Comparison of ENCODE assay signal across 40 cellular contexts in the genomic region with DNA sequence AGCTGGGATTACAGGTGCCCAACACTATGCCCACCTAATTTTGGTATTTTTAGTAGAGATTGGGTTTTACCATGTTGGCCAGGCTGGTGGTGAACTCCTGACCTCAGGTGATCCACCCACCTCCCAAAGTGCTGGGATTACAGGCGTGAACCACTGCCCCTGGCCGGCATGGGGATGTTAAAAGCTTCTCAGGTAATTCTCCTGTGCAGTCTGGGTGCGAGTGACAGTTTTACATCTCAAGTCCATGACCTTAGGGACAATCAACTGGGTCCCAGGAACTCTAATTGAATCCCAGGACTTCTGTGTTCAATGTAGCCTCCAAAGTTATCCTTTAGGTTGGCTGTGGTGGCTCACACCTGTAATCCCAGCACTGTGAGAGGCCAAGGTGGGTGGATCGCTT.
"Had no signal": no experiment of that assay in that cellular context is flagged by ENCODE, and none has a peak within 500 bp of the region (broad histone marks: within the 10 kb centered on the region; RNA-seq: fewer than 3 reads in every experiment).

No MANE protein-coding gene starts in this region.

- H3K9me3 Mint-ChIP-seq: activated naive CD8-positive, alpha-beta T cell treated with anti-CD3 and anti-CD28 coated beads, Interleukin-2, amount 10 ng/mL, durations not matched to agents 7 days and 5 days; activated T-cell treated with anti-CD3 and anti-CD28 coated beads, Interleukin-2, amount 50 U/mL, for 4 hours; activated T-cell treated with anti-CD3 and anti-CD28 coated beads, Interleukin-2, amount 50 U/mL, for 72 hours; activated T-helper 1 cell treated with anti-CD3 and anti-CD28 coated beads, Interleukin-12 subunit alpha, Interleukin-12 subunit beta, Interleukin-2, Interleukin-4 antibody, amounts not matched to agents 30 ng/mL and 10 ng/mL and 1 ng/mL, durations not matched to agents 14 hours and 24 hours and 36 hours had no signal

- H3K4me3 Mint-ChIP-seq: activated naive CD4-positive, alpha-beta T cell treated with anti-CD3 and anti-CD28 coated beads for 36 hours; activated naive CD4-positive, alpha-beta T cell treated with anti-CD3 and anti-CD28 coated beads, Interleukin-2, amount 10 ng/mL, durations not matched to agents 7 days and 5 days; activated naive CD4-positive, alpha-beta T cell treated with anti-CD3 and anti-CD28 coated beads, Interleukin-2, amount 50 U/mL, for 24 hours; activated naive CD8-positive, alpha-beta T cell; activated naive CD8-positive, alpha-beta T cell treated with anti-CD3 and anti-CD28 coated beads for 36 hours; activated naive CD8-positive, alpha-beta T cell treated with anti-CD3 and anti-CD28 coated beads, Interleukin-2, amount 10 ng/mL, durations not matched to agents 7 days and 5 days; activated naive CD8-positive, alpha-beta T cell treated with anti-CD3 and anti-CD28 coated beads, Interleukin-2, amount 50 U/mL, for 24 hours; activated T-cell treated with anti-CD3 and anti-CD28 coated beads, Interleukin-2, amount 50 U/mL, for 24 hours; activated T-cell treated with anti-CD3 and anti-CD28 coated beads, Interleukin-2, amount 50 U/mL, for 4 hours; activated T-cell treated with anti-CD3 and anti-CD28 coated beads, Interleukin-2, amount 50 U/mL, for 72 hours; activated T-helper 1 cell treated with anti-CD3 and anti-CD28 coated beads, Interleukin-12 subunit alpha, Interleukin-12 subunit beta, Interleukin-2, Interleukin-4 antibody, amounts not matched to agents 30 ng/mL and 10 ng/mL and 1 ng/mL, durations not matched to agents 14 hours and 24 hours and 36 hours; activated T-helper 17 cell treated with anti-CD3 and anti-CD28 coated beads, Interleukin-2, amount 50 U/mL, for 72 hours; brain; central memory CD8-positive, alpha-beta T cell had no signal

- FAIRE-seq: astrocyte, bronchial epithelial cell had no signal

- H3K4me1 ChIP-seq: adrenal gland, ascending aorta, body of pancreas, breast epithelium had no signal

- H3K27me3 Mint-ChIP-seq: activated naive CD4-positive, alpha-beta T cell treated with anti-CD3 and anti-CD28 coated beads, Interleukin-2, amount 10 ng/mL, durations not matched to agents 7 days and 5 days; activated naive CD8-positive, alpha-beta T cell treated with anti-CD3 and anti-CD28 coated beads, Interleukin-2, amount 10 ng/mL, durations not matched to agents 7 days and 5 days had no signal

- H3K9me3 ChIP-seq: adrenal gland, ascending aorta, body of pancreas, breast epithelium had no signal

- H3K27ac Mint-ChIP-seq: activated naive CD4-positive, alpha-beta T cell treated with anti-CD3 and anti-CD28 coated beads for 36 hours; activated naive CD4-positive, alpha-beta T cell treated with anti-CD3 and anti-CD28 coated beads, Interleukin-2, amount 10 ng/mL, durations not matched to agents 7 days and 5 days; activated naive CD4-positive, alpha-beta T cell treated with anti-CD3 and anti-CD28 coated beads, Interleukin-2, amount 50 U/mL, for 24 hours; activated naive CD4-positive, alpha-beta T cell treated with anti-CD3 and anti-CD28 coated beads, Interleukin-2, amount 50 U/mL, for 72 hours; activated naive CD8-positive, alpha-beta T cell; activated naive CD8-positive, alpha-beta T cell treated with anti-CD3 and anti-CD28 coated beads for 36 hours; activated naive CD8-positive, alpha-beta T cell treated with anti-CD3 and anti-CD28 coated beads, Interleukin-2, amount 10 ng/mL, durations not matched to agents 7 days and 5 days; activated naive CD8-positive, alpha-beta T cell treated with anti-CD3 and anti-CD28 coated beads, Interleukin-2, amount 50 U/mL, for 24 hours; activated T-cell treated with anti-CD3 and anti-CD28 coated beads, Interleukin-2, amount 50 U/mL, for 24 hours; activated T-cell treated with anti-CD3 and anti-CD28 coated beads, Interleukin-2, amount 50 U/mL, for 72 hours; activated T-helper 1 cell treated with anti-CD3 and anti-CD28 coated beads, Interleukin-12 subunit alpha, Interleukin-12 subunit beta, Interleukin-2, Interleukin-4 antibody, amounts not matched to agents 30 ng/mL and 10 ng/mL and 1 ng/mL, durations not matched to agents 14 hours and 24 hours and 36 hours; activated T-helper 17 cell treated with anti-CD3 and anti-CD28 coated beads, Interleukin-2, amount 50 U/mL, for 72 hours; activated T-helper 2 cell treated with anti-CD3 and anti-CD28 coated beads, Interferon-gamma antibody, Interleukin-2, Interleukin-4, amounts not matched to agents 10 μg/mL and 5 μg/mL and 100 μg/mL, durations not matched to agents 14 hours and 24 hours and 36 hours had no signal

- DNase-seq: activated effector memory CD4-positive, alpha-beta T cell treated with anti-CD3 and anti-CD28 coated beads, Interleukin-2, amount 50 U/mL, for 16 hours; activated effector memory CD4-positive, alpha-beta T cell treated with Interleukin-2 at 50 U/mL for 16 hours; activated gamma-delta T cell; activated gamma-delta T cell treated with Interleukin-2 at 50 U/mL for 16 hours; activated naive CD4-positive, alpha-beta T cell; activated naive CD4-positive, alpha-beta T cell treated with anti-CD3 and anti-CD28 coated beads for 36 hours; activated naive CD4-positive, alpha-beta T cell treated with anti-CD3 and anti-CD28 coated beads, Interleukin-2, amount 10 ng/mL, durations not matched to agents 7 days and 5 days; activated naive CD4-positive, alpha-beta T cell treated with anti-CD3 and anti-CD28 coated beads, Interleukin-2, amount 50 U/mL, for 16 hours; activated naive CD4-positive, alpha-beta T cell treated with Interleukin-2 at 50 U/mL for 16 hours; activated naive CD8-positive, alpha-beta T cell treated with anti-CD3 and anti-CD28 coated beads for 36 hours; activated naive CD8-positive, alpha-beta T cell treated with anti-CD3 and anti-CD28 coated beads, Interleukin-2, amount 10 ng/mL, durations not matched to agents 7 days and 5 days; activated naive CD8-positive, alpha-beta T cell treated with anti-CD3 and anti-CD28 coated beads, Interleukin-2, amount 50 U/mL, for 24 hours; activated T-cell treated with anti-CD3 and anti-CD28 coated beads, Interleukin-2, amount 50 U/mL, for 1 hour; activated T-cell treated with anti-CD3 and anti-CD28 coated beads, Interleukin-2, amount 50 U/mL, for 24 hours; activated T-cell treated with anti-CD3 and anti-CD28 coated beads, Interleukin-2, amount 50 U/mL, for 4 hours; activated T-cell treated with anti-CD3 and anti-CD28 coated beads, Interleukin-2, amount 50 U/mL, for 48 hours; activated T-cell treated with anti-CD3 and anti-CD28 coated beads, Interleukin-2, amount 50 U/mL, for 72 hours; adrenal gland; amniotic stem cell; amygdala; anterior cingulate cortex; aorta; body of pancreas; brain microvascular endothelial cell; caudate nucleus; central memory CD4-positive, alpha-beta T cell; cerebellar nuclear complex had no signal

- H3K27me3 ChIP-seq: adrenal gland, ascending aorta, brain microvascular endothelial cell, breast epithelium, cardiac muscle cell had no signal

- H3K4me3 ChIP-seq: adrenal gland, ascending aorta, body of pancreas, breast epithelium, cardiac muscle cell had no signal

- ATAC-seq: activated naive CD4-positive, alpha-beta T cell treated with anti-CD3 and anti-CD28 coated beads, Interleukin-2, amount 50 U/mL, for 72 hours; activated naive CD8-positive, alpha-beta T cell treated with anti-CD3 and anti-CD28 coated beads, Interleukin-2, amount 50 U/mL, for 24 hours; activated T-cell treated with anti-CD3 and anti-CD28 coated beads, Interleukin-2, amount 50 U/mL, for 4 hours; activated T-cell treated with anti-CD3 and anti-CD28 coated beads, Interleukin-2, amount 50 U/mL, for 72 hours; activated T-helper 17 cell treated with anti-CD3 and anti-CD28 coated beads, Interleukin-2, amount 50 U/mL, for 72 hours; body of pancreas had no signal

- H3K27ac ChIP-seq: adrenal gland, ascending aorta, body of pancreas, brain microvascular endothelial cell, cardiac muscle cell had no signal

- H3K36me3 ChIP-seq: adrenal gland, ascending aorta, brain microvascular endothelial cell, breast epithelium, cardiac muscle cell had no signal

- H3K4me1 Mint-ChIP-seq: activated naive CD4-positive, alpha-beta T cell treated with anti-CD3 and anti-CD28 coated beads, Interleukin-2, amount 10 ng/mL, durations not matched to agents 7 days and 5 days; activated naive CD4-positive, alpha-beta T cell treated with anti-CD3 and anti-CD28 coated beads, Interleukin-2, amount 50 U/mL, for 24 hours; activated naive CD8-positive, alpha-beta T cell treated with anti-CD3 and anti-CD28 coated beads for 36 hours; activated naive CD8-positive, alpha-beta T cell treated with anti-CD3 and anti-CD28 coated beads, Interleukin-2, amount 10 ng/mL, durations not matched to agents 7 days and 5 days; activated naive CD8-positive, alpha-beta T cell treated with anti-CD3 and anti-CD28 coated beads, Interleukin-2, amount 50 U/mL, for 24 hours; activated T-helper 17 cell treated with anti-CD3 and anti-CD28 coated beads, Interleukin-2, amount 50 U/mL, for 72 hours; central memory CD8-positive, alpha-beta T cell had no signal

- H3K36me3 Mint-ChIP-seq: activated naive CD4-positive, alpha-beta T cell treated with anti-CD3 and anti-CD28 coated beads, Interleukin-2, amount 10 ng/mL, durations not matched to agents 7 days and 5 days; activated naive CD4-positive, alpha-beta T cell treated with anti-CD3 and anti-CD28 coated beads, Interleukin-2, amount 50 U/mL, for 24 hours; activated naive CD8-positive, alpha-beta T cell; activated naive CD8-positive, alpha-beta T cell treated with anti-CD3 and anti-CD28 coated beads for 36 hours; activated naive CD8-positive, alpha-beta T cell treated with anti-CD3 and anti-CD28 coated beads, Interleukin-2, amount 10 ng/mL, durations not matched to agents 7 days and 5 days; brain had no signal
